Comparison of ENCODE assay signal across 8 cellular contexts in the genomic region with DNA sequence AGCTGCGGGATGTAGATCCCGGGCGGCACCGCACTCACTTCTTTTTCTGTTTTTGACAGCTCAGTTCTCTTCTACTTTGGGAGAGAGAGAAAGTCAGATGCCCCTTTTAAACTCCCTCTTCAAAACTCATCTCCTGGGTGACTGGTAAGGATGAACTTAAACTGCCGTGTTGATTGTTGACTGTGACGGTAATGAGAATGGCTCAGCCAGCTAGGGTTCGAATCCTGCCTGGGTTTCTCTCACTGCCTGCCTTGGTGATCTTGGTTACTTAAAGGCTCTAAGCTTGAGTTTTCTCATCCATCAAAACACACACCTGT. TPM values are rescaled to one million over a fixed set of nuclear protein-coding genes. Genes with fewer than 3 reads are reported as not detected.
DNase-seq lines count a peak whose midpoint lies in the region; ATAC-seq lines count a peak whose summit lies in the region.

No MANE protein-coding gene starts in this region.

- intact Hi-C loops in activated CD4-positive, alpha-beta T cell treated with anti-CD3 and anti-CD28 coated beads for 36 hours (cut with DNase I, micrococcal nuclease): loop anchor here (1.0 to 10.0 kb wide), 9 partner anchors 82 to 1527 kb away; partner anchors contain the start of genes CYCS (in 1 of the 2), FAM221A (in 1 of the 2), HYCC1 (in 1 of the 2) and PALS2 (in 1 of the 2)

- H3K36me3 Mint-ChIP-seq in activated CD4-positive, alpha-beta T cell treated with anti-CD3 and anti-CD28 coated beads for 36 hours (ENCODE audit: low read depth): no peaks in the 10 kb centered on the region
- peaks cover 4% of the 10 kb centered on the region for H3K36me3 Mint-ChIP-seq in central memory CD8-positive, alpha-beta T cell (ENCODE audit: insufficient read depth)

- H3K36me3 ChIP-seq in KOPT-K1 (ENCODE audit: insufficient read depth, low read length): no peaks in the 10 kb centered on the region

- no peak for DNase-seq in activated CD4-positive, alpha-beta T cell treated with anti-CD3 and anti-CD28 coated beads for 36 hours
- DNase-seq in activated CD4-positive, alpha-beta T cell treated with anti-CD3 and anti-CD28 coated beads for 1 hour: no peak
- no peak for DNase-seq in central memory CD8-positive, alpha-beta T cell (ENCODE audit: low spot score in 2 of 2)
- peak; percentile 27 for DNase-seq in midbrain (lab: John Stamatoyannopoulos, UW)
- no peak for DNase-seq in epidermal melanocyte (ENCODE audit: insufficient read length, low spot score)
- no peak for DNase-seq in 8988T
- DNase-seq in NCI-H2227 (lab: John Stamatoyannopoulos, UW; ENCODE audit: unreplicated experiment): no peak

- peak overlapping the region; percentile 81 for H3K4me3 Mint-ChIP-seq in activated CD4-positive, alpha-beta T cell treated with anti-CD3 and anti-CD28 coated beads for 36 hours
- peak overlapping the region; percentile 95 for H3K4me3 Mint-ChIP-seq in central memory CD8-positive, alpha-beta T cell

- H3K27ac Mint-ChIP-seq in activated CD4-positive, alpha-beta T cell treated with anti-CD3 and anti-CD28 coated beads for 36 hours: peak overlapping the region; percentile 81
- peak overlapping the region; percentile 84 for H3K27ac Mint-ChIP-seq in central memory CD8-positive, alpha-beta T cell (ENCODE audit: low read depth)

- POLR2A ChIA-PET in activated CD4-positive, alpha-beta T cell treated with anti-CD3 and anti-CD28 coated beads for 36 hours (lab: Charles Lee): interaction anchor here (0.6 to 0.7 kb wide), 2 partner anchors 18 to 759 kb away, joined by 3 read pairs; no protein-coding TSS in a partner anchor

- peaks cover 65% of the 10 kb centered on the region for H3K4me1 Mint-ChIP-seq in activated CD4-positive, alpha-beta T cell treated with anti-CD3 and anti-CD28 coated beads for 36 hours
- H3K4me1 Mint-ChIP-seq in central memory CD8-positive, alpha-beta T cell: peaks cover 35% of the 10 kb centered on the region

- peak overlapping the region; percentile 28 for H3K27ac ChIP-seq in KOPT-K1 (ENCODE audit: low read depth, low read length, poor library complexity, severe bottlenecking)

- ATAC-seq in activated CD4-positive, alpha-beta T cell treated with anti-CD3 and anti-CD28 coated beads for 36 hours: no peak
- peak; percentile 5 for ATAC-seq in central memory CD8-positive, alpha-beta T cell (replicated peaks; ENCODE audit: extremely low read depth, poor library complexity, severe bottlenecking)

- H3K27me3 Mint-ChIP-seq in activated CD4-positive, alpha-beta T cell treated with anti-CD3 and anti-CD28 coated beads for 36 hours: peaks cover 5% of the 10 kb centered on the region
- H3K27me3 Mint-ChIP-seq in central memory CD8-positive, alpha-beta T cell: no peaks in the 10 kb centered on the region

- no peaks in the 10 kb centered on the region for H3K9me3 ChIP-seq in KOPT-K1 (ENCODE audit: insufficient read depth, low read length, poor library complexity, severe bottlenecking)

- peaks cover 2% of the 10 kb centered on the region for H3K9me3 Mint-ChIP-seq in activated CD4-positive, alpha-beta T cell treated with anti-CD3 and anti-CD28 coated beads for 36 hours (ENCODE audit: low read depth)
- no peaks in the 10 kb centered on the region for H3K9me3 Mint-ChIP-seq in central memory CD8-positive, alpha-beta T cell

- CTCF ChIA-PET in activated CD4-positive, alpha-beta T cell treated with anti-CD3 and anti-CD28 coated beads for 36 hours (lab: Charles Lee): interaction anchor here (0.6 to 1.6 kb wide), 5 partner anchors 33 to 325 kb away, joined by 3 to 7 read pairs (median 3); no protein-coding TSS in a partner anchor

RNA-seq across cellular contexts. Expression of gene CCDC126, which starts 0.7 kb away (rescaled TPM):
- 1 to 10 TPM; 4.6 to 5.6 TPM for total RNA-seq in activated CD4-positive, alpha-beta T cell treated with anti-CD3 and anti-CD28 coated beads for 36 hours
